Comparison of ENCODE assay signal across 25 cellular contexts in genomic region chr11:84407091-84407490, GRCh38.
DNase-seq lines count a peak whose midpoint lies in the region; ATAC-seq and TF ChIP-seq lines count a peak whose summit lies in the region.
"Had no signal": no experiment of that assay in that cellular context is flagged by ENCODE, and none has a peak within 500 bp of the region (broad histone marks: within the 10 kb centered on the region; RNA-seq: fewer than 3 reads in every experiment).

No MANE protein-coding gene starts in this region.

- H3K9me3 ChIP-seq in WERI-Rb-1 (ENCODE audit: severe bottlenecking): no peaks in the 10 kb centered on the region
- H3K9me3 ChIP-seq: A549, BE2C, BLaER1, Caco-2 had no signal

- no peak for TF ChIP-seq CTCF in WERI-Rb-1 (IDR thresholded peaks at IDR 0.05; ENCODE audit: low read depth, low read length)

- peak overlapping the region; percentile 52 for H3K27ac ChIP-seq in WERI-Rb-1
- H3K27ac ChIP-seq: 22Rv1, A549, BLaER1 had no signal

- DNase-seq in D341Med (ENCODE audit: low spot score) (peak; percentile 60), NCI-H82 (lab: John Stamatoyannopoulos, UW) (peak; percentile 75), WERI-Rb-1 (peak; percentile 69), cerebellum (ENCODE audit: low spot score) (peak; percentile 40), NOMO-1 (lab: John Stamatoyannopoulos, UW; ENCODE audit: unreplicated experiment in 2 of 2) (no peak), mesenteric fat pad (ENCODE audit: low spot score) (no peak), Ammon's horn (ENCODE audit: low spot score) (no peak)
- DNase-seq: AML-193; BE2C; Caco-2; Calu3; CD4-positive, alpha-beta memory T cell; CD4-positive, CD25-positive, alpha-beta regulatory T cell; CD8-positive, alpha-beta memory T cell; DMS 273 treated with DMSO at 0.1 percent for 48 hours; DMS153; DMS53; DMS79; DND-41; EL; GF-D8 had no signal

- no peaks in the 10 kb centered on the region for H3K36me3 ChIP-seq in WERI-Rb-1
- H3K36me3 ChIP-seq: BE2C, BLaER1 had no signal

- ATAC-seq in GM19324 (IDR thresholded peaks at IDR 0.05; ENCODE audit: low FRiP score, unreplicated experiment): no peak
- ATAC-seq: A549 had no signal

- no peaks in the 10 kb centered on the region for H3K27me3 ChIP-seq in WERI-Rb-1 (ENCODE audit: insufficient read depth, low read depth, severe bottlenecking)
- H3K27me3 ChIP-seq: BE2C, BLaER1 had no signal

- no peak overlapping the region for H3K4me3 ChIP-seq in WERI-Rb-1 (ENCODE audit: low read depth, low read length)
- H3K4me3 ChIP-seq: A549, BLaER1 had no signal

Comparison
In these comparisons a context has a peak if more than half of its experiments do, and no peak if none do; other contexts are left out.
1. DNase-seq: peak in D341Med (single experiment), NCI-H82 (single experiment), WERI-Rb-1 (single experiment) and cerebellum (single experiment); none in NOMO-1 (0 of 2), mesenteric fat pad (single experiment) and Ammon's horn (single experiment).